Comparison of ENCODE assay signal across 8 cellular contexts in the genomic region with DNA sequence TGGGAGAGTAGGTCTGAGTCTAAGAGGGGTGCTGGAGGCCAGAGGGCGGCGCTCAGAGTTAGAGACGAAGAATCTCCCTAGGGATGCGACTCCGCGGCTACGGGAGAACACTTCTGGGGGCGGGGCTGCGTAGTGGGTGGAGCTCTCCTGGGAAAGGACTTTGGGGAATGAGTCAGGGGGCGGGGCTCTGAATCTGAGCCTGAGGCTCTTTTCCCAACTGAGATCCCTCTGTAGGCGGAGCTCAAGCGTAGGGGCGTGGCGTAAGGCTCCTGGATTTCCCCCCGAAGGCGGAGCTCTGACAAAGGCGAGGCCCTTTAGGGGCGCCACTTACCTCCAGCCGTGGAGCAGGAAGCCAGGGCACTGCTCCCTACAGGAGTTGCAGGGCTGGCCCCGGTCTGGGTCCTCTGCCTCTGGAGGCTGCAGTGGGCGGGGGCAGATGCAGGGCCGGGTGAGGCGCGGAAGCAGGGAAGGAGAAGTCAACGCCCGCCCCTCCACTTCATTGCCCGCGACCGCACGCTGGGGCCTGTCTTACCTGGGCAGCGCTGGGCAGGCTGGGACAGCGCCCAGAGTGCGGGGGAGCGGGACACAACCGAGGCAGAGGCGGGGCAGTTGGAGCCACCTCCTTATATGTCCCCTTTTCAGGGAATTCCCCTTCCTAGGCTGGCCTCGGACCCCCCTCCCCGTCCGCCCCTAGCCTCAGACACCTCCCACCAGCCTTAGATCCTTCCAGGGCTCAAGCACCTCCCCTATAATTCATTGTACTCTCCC. TPM values are rescaled to one million over a fixed set of nuclear protein-coding genes. Genes with fewer than 3 reads are reported as not detected.
DNase-seq lines count a peak whose midpoint lies in the region; ATAC-seq, FAIRE-seq and TF ChIP-seq lines count a peak whose summit lies in the region.

No MANE protein-coding gene starts in this region.

- intact Hi-C loops in kidney (cut with DNase I) = no loop called here

- peak overlapping the region in 1 of 2 donors; percentile 63 for H3K4me3 ChIP-seq in kidney (ENCODE audit: low read length in 2 of 2)

- H3K36me3 ChIP-seq in kidney (ENCODE audit: control insufficient read depth in 1 of 2, insufficient read depth in 2 of 2, low read length in 2 of 2) = no peaks in the 10 kb centered on the region

- peaks cover 0 to 5% of the 10 kb centered on the region in 2 donors for H3K4me1 ChIP-seq in kidney (ENCODE audit: control insufficient read depth in 1 of 2, insufficient read depth in 1 of 2, low read depth in 1 of 2, low read length in 2 of 2)

- no peak for TF ChIP-seq CTCF in kidney (IDR thresholded peaks at IDR 0.05; ENCODE audit: borderline replicate concordance, extremely low read depth, insufficient read depth)

- ATAC-seq in HG02938 (IDR thresholded peaks at IDR 0.05; ENCODE audit: unreplicated experiment) = no peak

- no peaks in the 10 kb centered on the region for H3K9me3 ChIP-seq in kidney (ENCODE audit: control insufficient read depth in 1 of 2, low read length in 2 of 2)

- DNase-seq in activated T-cell treated with anti-CD3 and anti-CD28 coated beads for 24 hours (ENCODE audit: low read depth) = peak; percentile 12
- DNase-seq in activated T-cell treated with anti-CD3 and anti-CD28 coated beads, Interleukin-2, amount 50 U/mL, for 1 hour = no peak
- peak; percentile 64 for DNase-seq in HS-5 (ENCODE audit: low read depth)
- peak; percentile 93 for DNase-seq in RPMI7951 (ENCODE audit: low read depth)
- peak; percentile 87 for DNase-seq in cerebellar cortex (ENCODE audit: low spot score)
- peak; percentile 97 for DNase-seq in kidney
- DNase-seq in stimulated activated CD4-positive, alpha-beta T cell treated with anti-CD3 and anti-CD28 coated beads, Interleukin-4, amount 100 ng/mL, for 1 hour = peak; percentile 29

- H3K27ac ChIP-seq in kidney (ENCODE audit: low read depth in 2 of 2, low read length in 2 of 2) = peak overlapping the region in 1 of 2 donors; percentile 51

- peak; percentile 23 for FAIRE-seq in kidney (lab: Jason Lieb, UNC)

- H3K9ac ChIP-seq in kidney (ENCODE audit: low read length in 2 of 2) = no peak overlapping the region

RNA-seq across cellular contexts. Expression of gene PRICKLE3, which starts 1.7 kb away (rescaled TPM):
- total RNA-seq in RPMI7951 (2014; rRNA removed; shearing (Covaris generic)) = 7.2 and 8.7 TPM in 2 replicates
- 11.6 TPM for total RNA-seq in kidney
- polyA plus RNA-seq in kidney (ENCODE audit: insufficient read depth, low read depth, low replicate concordance) = 3.4 TPM

RNA-seq across cellular contexts. Expression of gene PLP2, which starts 12.8 kb away (rescaled TPM):
- 333 and 417 TPM in 2 replicates for total RNA-seq in RPMI7951 (2014; rRNA removed; shearing (Covaris generic))
- 139 TPM for total RNA-seq in kidney
- polyA plus RNA-seq in kidney (ENCODE audit: insufficient read depth, low read depth, low replicate concordance) = 58.6 TPM

RNA-seq across cellular contexts. Expression of gene SYP, which starts 15.5 kb away (rescaled TPM):
- 0.36 and 0.59 TPM in 2 replicates for total RNA-seq in RPMI7951 (2014; rRNA removed; shearing (Covaris generic))
- 4.0 TPM for total RNA-seq in kidney
- polyA plus RNA-seq in kidney (ENCODE audit: insufficient read depth, low read depth, low replicate concordance) = 7.2 TPM

RNA-seq across cellular contexts. Expression of gene MAGIX, which starts 21.9 kb away (rescaled TPM):
- 1.9 and 2.4 TPM in 2 replicates for total RNA-seq in RPMI7951 (2014; rRNA removed; shearing (Covaris generic))
- total RNA-seq in kidney = 11.6 TPM
- 34.0 TPM for polyA plus RNA-seq in kidney (ENCODE audit: insufficient read depth, low read depth, low replicate concordance)

RNA-seq across cellular contexts. Expression of gene CACNA1F, which starts 48.7 kb away (rescaled TPM):
- total RNA-seq in RPMI7951 (2014; rRNA removed; shearing (Covaris generic)) = not detected in 2 replicates
- 0.25 TPM for total RNA-seq in kidney
- 0.15 TPM for polyA plus RNA-seq in kidney (ENCODE audit: insufficient read depth, low read depth, low replicate concordance)
